Comparison of ENCODE assay signal across 9 cellular contexts in the genomic region with DNA sequence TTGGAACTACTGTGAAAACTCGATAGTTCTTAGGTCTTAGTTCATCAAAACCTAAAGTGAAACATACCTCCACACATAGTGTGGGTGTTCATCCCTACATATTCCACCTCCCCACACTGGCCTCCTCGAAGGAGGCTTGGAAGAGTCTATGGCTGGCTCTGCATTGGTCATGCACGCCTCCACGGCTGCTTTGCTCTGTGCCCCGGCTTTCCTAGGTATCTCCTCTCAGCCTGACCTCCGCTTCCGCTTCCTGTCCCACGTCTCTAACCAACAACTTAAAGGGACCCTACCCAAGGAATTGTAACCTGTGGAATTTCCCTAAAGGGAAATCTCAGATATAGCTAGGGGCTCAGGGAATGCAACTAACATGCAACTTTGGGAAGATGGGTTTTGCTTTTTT.
DNase-seq lines count a peak whose midpoint lies in the region; ATAC-seq and TF ChIP-seq lines count a peak whose summit lies in the region.
"Had no signal": no experiment of that assay in that cellular context is flagged by ENCODE, and none has a peak within 500 bp of the region (broad histone marks: within the 10 kb centered on the region; RNA-seq: fewer than 3 reads in every experiment).

No MANE protein-coding gene starts in this region.

- H3K4me3 Mint-ChIP-seq in progenitor cell of endocrine pancreas (ENCODE audit: low read depth): peak overlapping the region; percentile 56
- no peak overlapping the region for H3K4me3 Mint-ChIP-seq in natural killer cell treated with Interleukin-12 subunit alpha and Interleukin-12 subunit beta and Interleukin-15 and Interleukin-18, amount 100 ng/mL, for 72 hours

- ATAC-seq in GM18909 (IDR thresholded peaks at IDR 0.05; ENCODE audit: poor library complexity, unreplicated experiment): peak; percentile 57
- ATAC-seq in natural killer cell treated with Interleukin-12 subunit alpha and Interleukin-12 subunit beta and Interleukin-15 and Interleukin-18, amount 100 ng/mL, for 72 hours: no peak

- H3K27me3 ChIP-seq in Peyer's patch (no peaks in the 10 kb centered on the region), cardiac muscle cell (no peaks in the 10 kb centered on the region)

- H3K36me3 Mint-ChIP-seq in progenitor cell of endocrine pancreas (ENCODE audit: insufficient read depth): no peaks in the 10 kb centered on the region
- H3K36me3 Mint-ChIP-seq in natural killer cell treated with Interleukin-12 subunit alpha and Interleukin-12 subunit beta and Interleukin-15 and Interleukin-18, amount 100 ng/mL, for 72 hours: no peaks in the 10 kb centered on the region

- peak overlapping the region; percentile 25 for H3K27ac Mint-ChIP-seq in progenitor cell of endocrine pancreas
- no peak overlapping the region for H3K27ac Mint-ChIP-seq in natural killer cell treated with Interleukin-12 subunit alpha and Interleukin-12 subunit beta and Interleukin-15 and Interleukin-18, amount 100 ng/mL, for 72 hours

- peak; percentile 67 to 79 for TF ChIP-seq POLR2A in Peyer's patch (IDR thresholded peaks at IDR 0.05)

- H3K9me3 ChIP-seq in Peyer's patch (no peaks in the 10 kb centered on the region), cardiac muscle cell (ENCODE audit: low read depth) (no peaks in the 10 kb centered on the region)

- H3K9me3 Mint-ChIP-seq in progenitor cell of endocrine pancreas (ENCODE audit: low read depth): peaks cover 4% of the 10 kb centered on the region
- H3K9me3 Mint-ChIP-seq in natural killer cell treated with Interleukin-12 subunit alpha and Interleukin-12 subunit beta and Interleukin-15 and Interleukin-18, amount 100 ng/mL, for 72 hours: no peaks in the 10 kb centered on the region

- no peaks in the 10 kb centered on the region for H3K36me3 ChIP-seq in Peyer's patch
- no peaks in the 10 kb centered on the region for H3K36me3 ChIP-seq in cardiac muscle cell

- peak overlapping the region in 3 of 4 donors; percentile 60 to 82 (median 77) for H3K27ac ChIP-seq in Peyer's patch
- H3K27ac ChIP-seq in cardiac muscle cell: no peak overlapping the region

- no peaks in the 10 kb centered on the region for H3K27me3 Mint-ChIP-seq in progenitor cell of endocrine pancreas
- peaks cover 29 to 54% of the 10 kb centered on the region in 2 donors for H3K27me3 Mint-ChIP-seq in natural killer cell treated with Interleukin-12 subunit alpha and Interleukin-12 subunit beta and Interleukin-15 and Interleukin-18, amount 100 ng/mL, for 72 hours

- DNase-seq in Peyer's patch (peak in 2 of 3 donors; percentile 77 to 81), cardiac muscle cell (ENCODE audit: low read depth in 1 of 2, low spot score in 1 of 2) (peak; percentile 4 to 56), progenitor cell of endocrine pancreas (ENCODE audit: low spot score, unreplicated experiment) (no peak), GF-D8 (lab: John Stamatoyannopoulos, UW) (no peak), activated gamma-delta T cell (lab: John Stamatoyannopoulos, UW) (no peak)
- no peak for DNase-seq in activated CD4-positive, alpha-beta T cell treated with anti-CD3 and anti-CD28 coated beads for 1 hour
- DNase-seq in natural killer cell treated with Interleukin-12 subunit alpha and Interleukin-12 subunit beta and Interleukin-15 and Interleukin-18, amount 100 ng/mL, for 72 hours (ENCODE audit: low spot score): no peak
- DNase-seq: activated naive CD4-positive, alpha-beta T cell treated with Interleukin-2 at 50 U/mL for 16 hours had no signal

- TF ChIP-seq CTCF in Peyer's patch (IDR thresholded peaks at IDR 0.05) (no peak), cardiac muscle cell (IDR thresholded peaks at IDR 0.05; ENCODE audit: low read depth, low read length) (no peak), progenitor cell of endocrine pancreas (IDR thresholded peaks at IDR 0.05; ENCODE audit: unreplicated experiment) (no peak)

- peaks cover 29% of the 10 kb centered on the region for H3K4me1 Mint-ChIP-seq in progenitor cell of endocrine pancreas (ENCODE audit: low read depth)
- peaks cover 5 to 7% of the 10 kb centered on the region in 2 donors for H3K4me1 Mint-ChIP-seq in natural killer cell treated with Interleukin-12 subunit alpha and Interleukin-12 subunit beta and Interleukin-15 and Interleukin-18, amount 100 ng/mL, for 72 hours (ENCODE audit: low read depth in 2 of 2)

- peaks cover 0 to 12% (median 0%) of the 10 kb centered on the region in 4 donors for H3K4me1 ChIP-seq in Peyer's patch
- peaks cover 3% of the 10 kb centered on the region for H3K4me1 ChIP-seq in cardiac muscle cell (ENCODE audit: low read depth)

- H3K4me3 ChIP-seq in Peyer's patch (peak overlapping the region in 3 of 4 donors; percentile 17 to 55 (median 37)), cardiac muscle cell (no peak overlapping the region)

Comparison
In these comparisons a context has a peak if more than half of its experiments do, and no peak if none do; other contexts are left out.
1. DNase-seq: peak in Peyer's patch (2 of 3) and cardiac muscle cell (2 of 2); none in progenitor cell of endocrine pancreas (single experiment), activated CD4-positive, alpha-beta T cell treated with anti-CD3 and anti-CD28 coated beads for 1 hour (single experiment), GF-D8 (single experiment), natural killer cell treated with Interleukin-12 subunit alpha and Interleukin-12 subunit beta and Interleukin-15 and Interleukin-18, amount 100 ng/mL, for 72 hours (single experiment) and activated gamma-delta T cell (single experiment).